ENCODE assay signal across 10 cellular contexts in the genomic region with DNA sequence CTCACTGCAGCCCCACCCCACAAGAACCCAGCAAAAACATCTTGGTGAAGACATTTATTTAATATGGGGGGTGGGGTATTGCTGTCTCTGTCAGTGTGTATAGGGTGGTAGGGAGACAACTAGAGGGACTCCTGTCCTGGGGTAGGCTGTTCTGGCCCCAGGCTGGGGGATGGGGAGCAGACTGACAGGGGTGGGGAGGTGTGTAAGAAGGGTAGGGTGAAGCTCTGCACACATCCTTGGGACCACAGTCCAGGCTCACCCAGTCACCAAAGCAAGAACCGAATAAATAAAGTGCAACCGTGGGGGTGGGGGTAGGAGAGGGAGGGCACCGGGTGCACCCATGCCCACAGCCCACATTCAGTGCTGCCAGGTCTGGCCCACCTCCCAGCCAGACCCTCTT. TPM values are rescaled to one million over a fixed set of nuclear protein-coding genes. Genes with fewer than 3 reads are reported as not detected.
"Had no signal": no experiment of that assay in that cellular context is flagged by ENCODE, and none has a peak within 500 bp of the region (broad histone marks: within the 10 kb centered on the region; RNA-seq: fewer than 3 reads in every experiment).

No MANE protein-coding gene starts in this region.

- H3K4me3 Mint-ChIP-seq: GM23338, H9, HFFc6 had no signal

- H3K4me3 ChIP-seq: GM23248, GM23338, HAP-1 had no signal

- H3K9ac ChIP-seq: GM23248 had no signal

- H3K4me2 ChIP-seq: GM23338 had no signal

- DNase-seq: GM23248, GOT3, H7, H9, HCEC 1CT, HFFc6 had no signal

- H3K27ac ChIP-seq: GM23248 had no signal

- H3K4me1 ChIP-seq: HAP-1 had no signal

- H3K27ac Mint-ChIP-seq: GM23338, H9, HFFc6 had no signal

- ATAC-seq: GM23338, HCT116 had no signal

- H3K9me3 Mint-ChIP-seq: GM23338, H9, HFFc6 had no signal

- H2AFZ ChIP-seq: GM23248, GM23338 had no signal

- H3K9me3 ChIP-seq: HAP-1 had no signal

- H3K4me1 Mint-ChIP-seq: GM23338, H9 had no signal

RNA-seq across cellular contexts. Expression of gene HPX, which starts 7.8 kb away (rescaled TPM):
- total RNA-seq: H4 had no signal
